ENCODE assay signal across 8 cellular contexts in genomic region chr4:114386637-114387233, GRCh38.
DNase-seq lines count a peak whose midpoint lies in the region; ATAC-seq and TF ChIP-seq lines count a peak whose summit lies in the region.

No MANE protein-coding gene starts in this region.

- H3K4me3 ChIP-seq in SK-N-SH (ENCODE audit: low read depth in 2 of 2, low read length in 1 of 2), result no peak overlapping the region; a peak in 1 of 4 replicates

- no peak overlapping the region for H3K27ac Mint-ChIP-seq in type B pancreatic cell

- no peaks in the 10 kb centered on the region; the same call in 1 of the 2 replicates for H3K27me3 ChIP-seq in SK-N-SH (ENCODE audit: insufficient read depth)

- ATAC-seq in HG02642 (IDR thresholded peaks at IDR 0.05; ENCODE audit: poor library complexity, unreplicated experiment) (peak; percentile 54), HG03378 (IDR thresholded peaks at IDR 0.05; ENCODE audit: unreplicated experiment) (no peak), HG03108 (IDR thresholded peaks at IDR 0.05; ENCODE audit: unreplicated experiment) (no peak)

- peaks cover 25% of the 10 kb centered on the region for H3F3A ChIP-seq in SK-N-SH (replicated peaks; ENCODE audit: insufficient read depth)

- WGBS in SK-N-SH (ENCODE audit: low lambda C conversion rate), result under 1% methylated on average over 5 of the region's 5 CpGs

- peak; percentile 91 for TF ChIP-seq RAD21 in SK-N-SH (IDR thresholded peaks at IDR 0.05; ENCODE audit: low read length)

- no peaks in the 10 kb centered on the region for H4K20me1 ChIP-seq in SK-N-SH (ENCODE audit: insufficient read depth)

- no peak overlapping the region for H3K4me2 ChIP-seq in SK-N-SH

- no peaks in the 10 kb centered on the region for H3K9me2 ChIP-seq in SK-N-SH

- no peaks in the 10 kb centered on the region for H3K4me1 Mint-ChIP-seq in type B pancreatic cell (ENCODE audit: unreplicated experiment)

- H3K4me1 ChIP-seq in SK-N-SH (ENCODE audit: control insufficient read depth in 1 of 2, insufficient read depth in 2 of 2, low read depth in 1 of 2, low read length in 1 of 2), result peaks cover 0 to 17% of the 10 kb centered on the region in 2 experiments

- no peaks in the 10 kb centered on the region for H3K36me3 ChIP-seq in SK-N-SH (replicated peaks in 1 of 2; ENCODE audit: control insufficient read depth in 1 of 2, insufficient read depth in 2 of 2, low read length in 1 of 2)

- H3K4me3 Mint-ChIP-seq in type B pancreatic cell, result no peak overlapping the region

- POLR2A ChIA-PET in SK-N-SH (lab: Yijun Ruan, JAX), result no interaction called here

- H3K36me3 Mint-ChIP-seq in type B pancreatic cell, result no peaks in the 10 kb centered on the region

- TF ChIP-seq CTCF in SK-N-SH (IDR thresholded peaks at IDR 0.05) (peak; percentile 87), type B pancreatic cell (conservative IDR thresholded peaks at IDR 0.05) (peak; percentile 96)

- CTCF ChIA-PET in SK-N-SH (lab: Yijun Ruan, JAX), result interaction anchor here (1.3 to 3.4 kb wide), 5 partner anchors 10 to 308 kb away, joined by 4 to 27 read pairs (median 10); no protein-coding TSS in a partner anchor

- no peak overlapping the region for H2AFZ ChIP-seq in SK-N-SH (ENCODE audit: low read depth)

- TF ChIP-seq EP300 in SK-N-SH (IDR thresholded peaks at IDR 0.05; ENCODE audit: borderline replicate concordance in 1 of 2, low read depth in 1 of 2, low read length in 1 of 2), result no peak

- H3K9me3 Mint-ChIP-seq in type B pancreatic cell, result no peaks in the 10 kb centered on the region

- no peak overlapping the region for H3K9ac ChIP-seq in SK-N-SH

- no peak overlapping the region for H3K27ac ChIP-seq in SK-N-SH (ENCODE audit: low read depth in 2 of 2, low read length in 1 of 2)

- no peaks in the 10 kb centered on the region for H3K9me3 ChIP-seq in SK-N-SH

- peaks cover 3% of the 10 kb centered on the region for H3K27me3 Mint-ChIP-seq in type B pancreatic cell

- no peaks in the 10 kb centered on the region for H3K79me2 ChIP-seq in SK-N-SH (ENCODE audit: insufficient read depth)

- DNase-seq in NCI-H146 (lab: John Stamatoyannopoulos, UW) (peak; percentile 8), NCI-H146 treated with DMSO at 0.1 percent for 48 hours (lab: John Stamatoyannopoulos, UW; ENCODE audit: unreplicated experiment) (no peak), SK-N-SH (peak; percentile 24), germinal center (ENCODE audit: low spot score) (peak; percentile 24), type B pancreatic cell (ENCODE audit: extremely low spot score, unreplicated experiment) (no peak)

TF ChIP-seq in SK-N-SH, 30 proteins besides CTCF, POLR2A, EP300 and RAD21:
- TF ChIP-seq RFX5 (IDR thresholded peaks at IDR 0.05; ENCODE audit: low read length), result no peak
- TF ChIP-seq YY1 (IDR thresholded peaks at IDR 0.05; ENCODE audit: low read depth), result no peak
- no peak for TF ChIP-seq SIN3A (IDR thresholded peaks at IDR 0.05; ENCODE audit: borderline replicate concordance, low read depth, low read length)
- peak; percentile 79 for TF ChIP-seq SMC3 (IDR thresholded peaks at IDR 0.05; ENCODE audit: low read depth, low read length)
- no peak for TF ChIP-seq TCF12 (IDR thresholded peaks at IDR 0.05)
- no peak for TF ChIP-seq FOXM1 (IDR thresholded peaks at IDR 0.05; ENCODE audit: low read depth)

Comparison
In these comparisons a context has a peak if more than half of its experiments do, and no peak if none do; other contexts are left out.
1. DNase-seq: peak in NCI-H146 (single experiment), SK-N-SH (single experiment) and germinal center (single experiment); none in NCI-H146 treated with DMSO at 0.1 percent for 48 hours (single experiment) and type B pancreatic cell (single experiment).